Comparison of ENCODE assay signal across 1 cellular context in the genomic region with DNA sequence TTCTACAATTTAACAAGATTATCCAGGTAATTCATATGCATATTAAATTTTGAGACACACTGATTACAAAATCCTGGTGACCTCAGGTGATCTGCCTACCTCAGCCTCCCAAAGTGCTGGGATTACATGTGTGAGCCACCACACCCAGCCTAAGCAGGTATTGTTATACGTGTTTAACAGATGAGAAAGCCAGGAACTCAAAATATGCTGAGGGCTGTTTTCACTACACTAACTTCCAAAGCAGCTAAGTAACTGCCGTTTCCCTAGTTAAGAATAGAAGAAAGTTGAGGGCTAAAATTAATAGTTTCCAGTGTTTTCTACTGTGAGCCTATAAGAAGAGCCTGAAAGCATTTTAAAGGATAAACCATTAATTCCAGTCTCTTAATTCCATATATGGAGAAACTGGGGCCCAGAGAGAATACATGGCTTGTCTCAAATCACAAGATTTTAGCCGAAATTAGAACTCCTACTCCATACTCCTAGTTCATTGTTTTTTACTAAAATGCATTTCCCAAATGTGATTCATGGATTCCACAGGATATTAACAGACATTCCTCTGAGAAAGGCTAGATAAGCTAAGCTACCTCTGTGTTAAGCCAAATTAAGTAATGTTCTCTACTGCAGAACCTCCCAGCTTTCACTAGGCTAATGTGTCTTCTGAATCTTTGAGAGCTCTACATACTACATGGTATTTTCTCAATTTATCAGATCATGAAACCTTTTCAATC.
A peak's percentile ranks its signal among the peaks of the same experiment; 100 is the strongest.
TF ChIP-seq lines count a peak whose summit lies in the region.

No MANE protein-coding gene starts in this region.

TF ChIP-seq in IMR-90, 13 proteins besides CTCF, POLR2A, EP300 and RAD21:
- no peak for TF ChIP-seq NFE2L2 (IDR thresholded peaks at IDR 0.05; ENCODE audit: low read depth, low read length)
- TF ChIP-seq BHLHE40 (IDR thresholded peaks at IDR 0.05; ENCODE audit: low read depth, low read length) = no peak
- TF ChIP-seq RFX5 (IDR thresholded peaks at IDR 0.05; ENCODE audit: low read depth, low read length) = no peak
- TF ChIP-seq MAZ (IDR thresholded peaks at IDR 0.05; ENCODE audit: borderline replicate concordance, low read depth, low read length) = no peak
- no peak for TF ChIP-seq RCOR1 (IDR thresholded peaks at IDR 0.05; ENCODE audit: insufficient replicate concordance, low read length)
- TF ChIP-seq FOS (IDR thresholded peaks at IDR 0.05; ENCODE audit: low read depth, low read length) = no peak
- TF ChIP-seq CEBPB (IDR thresholded peaks at IDR 0.05; ENCODE audit: low read depth, low read length) = peak; percentile 28; the same call in 1 of the 2 replicates
